In the genomic region with DNA sequence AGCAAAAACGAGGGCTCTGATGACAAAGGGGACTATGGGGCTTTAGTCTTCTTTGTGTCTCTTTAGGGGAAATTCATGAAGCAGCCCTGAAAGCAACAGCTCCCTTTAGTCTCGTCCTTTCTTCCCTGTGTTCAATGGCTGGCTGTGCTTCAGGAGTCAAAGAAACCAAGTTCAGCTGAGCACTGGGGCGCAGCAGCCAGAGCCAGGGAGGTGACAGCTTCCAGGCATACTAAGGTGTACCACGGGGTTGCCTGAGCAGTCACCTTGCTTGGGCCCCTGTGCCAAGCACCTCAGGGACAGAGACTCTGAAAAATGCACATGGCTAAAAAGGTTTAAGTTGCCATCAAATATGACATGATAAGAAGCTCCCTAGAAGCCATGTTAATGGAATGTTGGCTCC, we compare ENCODE assay signal across 16 cellular contexts. TPM values are rescaled to one million over a fixed set of nuclear protein-coding genes. Genes with fewer than 3 reads are reported as not detected.
DNase-seq lines count a peak whose midpoint lies in the region; ATAC-seq and TF ChIP-seq lines count a peak whose summit lies in the region.
"Had no signal": no experiment of that assay in that cellular context is flagged by ENCODE, and none has a peak within 500 bp of the region (broad histone marks: within the 10 kb centered on the region; RNA-seq: fewer than 3 reads in every experiment).

No MANE protein-coding gene starts in this region.

- peaks cover 11% of the 10 kb centered on the region for H3K36me3 Mint-ChIP-seq in activated T-cell treated with anti-CD3 and anti-CD28 coated beads, Interleukin-2, amount 50 U/mL, for 24 hours (ENCODE audit: low read depth)
- H3K36me3 Mint-ChIP-seq in activated T-cell treated with anti-CD3 and anti-CD28 coated beads, Interleukin-2, amount 50 U/mL, for 4 hours (ENCODE audit: insufficient read depth): peaks cover 5% of the 10 kb centered on the region
- H3K36me3 Mint-ChIP-seq: stimulated activated memory B cell treated with anti-CD40 and anti-IgM and Interleukin-4, amounts not matched to agents 10 μg/mL and 1 μg/mL and 100 μg/mL, for 72 hours had no signal

- H3K4me1 Mint-ChIP-seq in activated T-cell treated with anti-CD3 and anti-CD28 coated beads, Interleukin-2, amount 50 U/mL, for 24 hours (ENCODE audit: low read depth): peaks cover 96% of the 10 kb centered on the region
- peaks cover 82% of the 10 kb centered on the region for H3K4me1 Mint-ChIP-seq in activated T-cell treated with anti-CD3 and anti-CD28 coated beads, Interleukin-2, amount 50 U/mL, for 4 hours (ENCODE audit: low read depth)

- peak overlapping the region; percentile 96 for H3K27ac Mint-ChIP-seq in activated T-cell treated with anti-CD3 and anti-CD28 coated beads, Interleukin-2, amount 50 U/mL, for 24 hours
- H3K27ac Mint-ChIP-seq: stimulated activated memory B cell treated with anti-CD40 and anti-IgM and Interleukin-4, amounts not matched to agents 10 μg/mL and 1 μg/mL and 100 μg/mL, for 72 hours had no signal

- H3K4me2 ChIP-seq in neuronal stem cell (ENCODE audit: insufficient read depth, low read length, poor library complexity, severe bottlenecking): no peak overlapping the region

- H3K4me3 Mint-ChIP-seq in activated T-cell treated with anti-CD3 and anti-CD28 coated beads, Interleukin-2, amount 50 U/mL, for 24 hours: peak overlapping the region; percentile 30
- no peak overlapping the region for H3K4me3 Mint-ChIP-seq in activated T-cell treated with anti-CD3 and anti-CD28 coated beads, Interleukin-2, amount 50 U/mL, for 4 hours
- H3K4me3 Mint-ChIP-seq: stimulated activated memory B cell treated with anti-CD40 and anti-IgM and Interleukin-4, amounts not matched to agents 10 μg/mL and 1 μg/mL and 100 μg/mL, for 72 hours had no signal

- H3K27me3 ChIP-seq in neuronal stem cell (ENCODE audit: control insufficient read depth in 3 of 3, insufficient read depth in 3 of 3, low read depth in 1 of 3, low read length in 3 of 3) (no peaks in the 10 kb centered on the region), esophagus squamous epithelium (no peaks in the 10 kb centered on the region)
- H3K27me3 ChIP-seq: left lung had no signal

- H3K4ac ChIP-seq in neuronal stem cell (ENCODE audit: low read length): no peak overlapping the region

- H3K4me3 ChIP-seq in neuronal stem cell (ENCODE audit: low read length in 2 of 2): no peak overlapping the region
- no peak overlapping the region for H3K4me3 ChIP-seq in esophagus squamous epithelium
- H3K4me3 ChIP-seq: left lung, prostate gland had no signal

- TF ChIP-seq POLR2A in esophagus squamous epithelium (IDR thresholded peaks at IDR 0.05): no peak

- H3K27me3 Mint-ChIP-seq in activated T-cell treated with anti-CD3 and anti-CD28 coated beads, Interleukin-2, amount 50 U/mL, for 24 hours: no peaks in the 10 kb centered on the region
- no peaks in the 10 kb centered on the region for H3K27me3 Mint-ChIP-seq in activated T-cell treated with anti-CD3 and anti-CD28 coated beads, Interleukin-2, amount 50 U/mL, for 4 hours (ENCODE audit: low read depth)
- H3K27me3 Mint-ChIP-seq: stimulated activated memory B cell treated with anti-CD40 and anti-IgM and Interleukin-4, amounts not matched to agents 10 μg/mL and 1 μg/mL and 100 μg/mL, for 72 hours had no signal

- no peak overlapping the region for H2BK12ac ChIP-seq in neuronal stem cell (ENCODE audit: low read length)

- peak overlapping the region; percentile 92 for H3K27ac ChIP-seq in KOPT-K1 (ENCODE audit: low read depth, low read length, poor library complexity, severe bottlenecking)
- H3K27ac ChIP-seq in neuronal stem cell (replicated peaks; ENCODE audit: low read length): no peak overlapping the region
- H3K27ac ChIP-seq in esophagus squamous epithelium: no peak overlapping the region
- H3K27ac ChIP-seq: prostate gland had no signal

- H3K9ac ChIP-seq in neuronal stem cell (ENCODE audit: low read depth, low read length, poor library complexity): no peak overlapping the region

- no peak overlapping the region for H2AK5ac ChIP-seq in neuronal stem cell (ENCODE audit: low read depth, low read length)

- no peak for DNase-seq in activated T-cell treated with anti-CD3 and anti-CD28 coated beads, Interleukin-2, amount 50 U/mL, for 24 hours
- no peak for DNase-seq in activated T-cell treated with anti-CD3 and anti-CD28 coated beads, Interleukin-2, amount 50 U/mL, for 4 hours
- peak; percentile 46 for DNase-seq in ecto neural progenitor cell (ENCODE audit: low spot score)
- no peak for DNase-seq in neuronal stem cell (ENCODE audit: low spot score)
- no peak for DNase-seq in stimulated activated naive CD4-positive, alpha-beta T cell treated with Interleukin-2 at 50 U/mL for 16 hours (lab: John Stamatoyannopoulos, UW)
- DNase-seq in HuH-7.5 (ENCODE audit: low spot score): no peak
- DNase-seq in esophagus squamous epithelium (lab: John Stamatoyannopoulos, UW): no peak
- DNase-seq: ACHN, COR-L47, left lung, NCI-H2029 treated with DMSO at 0.1 percent for 48 hours, NCI-H524 treated with DMSO at 0.1 percent for 48 hours had no signal

- WGBS in neuronal stem cell (ENCODE audit: extremely low coverage in 2 of 2, insufficient read length in 2 of 2, insufficient replicate concordance in 1 of 2), 2 donors: no CpG with 5 or more reads among the region's 4 CpGs
- 68 to 82% methylated on average over 3 to 4 of the region's 4 CpGs for WGBS in esophagus squamous epithelium, 2 donors

- H3K23ac ChIP-seq in neuronal stem cell (ENCODE audit: low read depth, low read length, poor library complexity): no peak overlapping the region

- H4K8ac ChIP-seq in neuronal stem cell (ENCODE audit: low read depth, low read length): no peak overlapping the region

- H3K14ac ChIP-seq in neuronal stem cell (ENCODE audit: low read length): no peak overlapping the region

- H3K18ac ChIP-seq in neuronal stem cell (ENCODE audit: low read length): no peak overlapping the region

- no peak overlapping the region for H4K91ac ChIP-seq in neuronal stem cell (ENCODE audit: low read depth, low read length, poor library complexity)

- H3K79me1 ChIP-seq in neuronal stem cell (ENCODE audit: low read depth, low read length): no peaks in the 10 kb centered on the region

- no peak overlapping the region for H2BK15ac ChIP-seq in neuronal stem cell (ENCODE audit: low read length)

- intact Hi-C loops in esophagus squamous epithelium (cut with DNase I): no loop called here

- TF ChIP-seq CTCF in esophagus squamous epithelium (IDR thresholded peaks at IDR 0.05): no peak

- no peak overlapping the region for H2BK5ac ChIP-seq in neuronal stem cell (ENCODE audit: low read length)

- no peaks in the 10 kb centered on the region for H3K9me3 ChIP-seq in KOPT-K1 (ENCODE audit: insufficient read depth, low read length, poor library complexity, severe bottlenecking)
- no peaks in the 10 kb centered on the region for H3K9me3 ChIP-seq in neuronal stem cell (replicated peaks in 1 of 2; ENCODE audit: control insufficient read depth in 2 of 2, insufficient read depth in 1 of 2, low read depth in 1 of 2, low read length in 2 of 2)
- H3K9me3 ChIP-seq in esophagus squamous epithelium: no peaks in the 10 kb centered on the region
- H3K9me3 ChIP-seq: left lung, prostate gland had no signal

- H3K36me3 ChIP-seq in KOPT-K1 (ENCODE audit: insufficient read depth, low read length) (no peaks in the 10 kb centered on the region), neuronal stem cell (replicated peaks in 1 of 2; ENCODE audit: control insufficient read depth in 2 of 2, insufficient read depth in 2 of 2, low read length in 2 of 2) (no peaks in the 10 kb centered on the region), esophagus squamous epithelium (peaks cover 0 to 74% (median 4%) of the 10 kb centered on the region in 3 donors)
- H3K36me3 ChIP-seq: prostate gland had no signal

- no peak overlapping the region for H2BK120ac ChIP-seq in neuronal stem cell (ENCODE audit: low read depth, low read length)

- peak overlapping the region; percentile 9 for H2AFZ ChIP-seq in neuronal stem cell (ENCODE audit: low read length)

- no peaks in the 10 kb centered on the region for H3K9me3 Mint-ChIP-seq in activated T-cell treated with anti-CD3 and anti-CD28 coated beads, Interleukin-2, amount 50 U/mL, for 24 hours
- H3K9me3 Mint-ChIP-seq in activated T-cell treated with anti-CD3 and anti-CD28 coated beads, Interleukin-2, amount 50 U/mL, for 4 hours: no peaks in the 10 kb centered on the region
- H3K9me3 Mint-ChIP-seq: stimulated activated memory B cell treated with anti-CD40 and anti-IgM and Interleukin-4, amounts not matched to agents 10 μg/mL and 1 μg/mL and 100 μg/mL, for 72 hours had no signal

- H3K4me1 ChIP-seq in neuronal stem cell (ENCODE audit: control insufficient read depth in 2 of 2, insufficient read depth in 1 of 2, low read depth in 1 of 2, low read length in 2 of 2) (peaks cover 41 to 52% of the 10 kb centered on the region in 2 donors), esophagus squamous epithelium (peaks cover 34 to 82% (median 37%) of the 10 kb centered on the region in 3 donors)

- no peak for ATAC-seq in activated T-cell treated with anti-CD3 and anti-CD28 coated beads, Interleukin-2, amount 50 U/mL, for 4 hours
- ATAC-seq: HepG2; left lung; stimulated activated memory B cell treated with anti-CD40 and anti-IgM and Interleukin-4, amounts not matched to agents 10 μg/mL and 1 μg/mL and 100 μg/mL, for 72 hours had no signal

RNA-seq across cellular contexts. Expression of gene SREBF1, which starts 14.8 kb away (rescaled TPM):
- total RNA-seq in activated T-cell treated with anti-CD3 and anti-CD28 coated beads, Interleukin-2, amount 50 U/mL, for 4 hours: 10 to 100 TPM; 34.3 to 44.0 (median 34.6) TPM
- polyA plus RNA-seq in neuronal stem cell (2013, experiment 1 of 2): 57.8 TPM
- polyA plus RNA-seq in neuronal stem cell (2013, experiment 2 of 2): 61.7 TPM
- 100 to 1,000 TPM in 2 of 4 donors, 10 to 100 TPM in 2; 55.0 to 137 (median 108) TPM for total RNA-seq in esophagus squamous epithelium
